ENCODE assay signal across 8 cellular contexts in the genomic region with DNA sequence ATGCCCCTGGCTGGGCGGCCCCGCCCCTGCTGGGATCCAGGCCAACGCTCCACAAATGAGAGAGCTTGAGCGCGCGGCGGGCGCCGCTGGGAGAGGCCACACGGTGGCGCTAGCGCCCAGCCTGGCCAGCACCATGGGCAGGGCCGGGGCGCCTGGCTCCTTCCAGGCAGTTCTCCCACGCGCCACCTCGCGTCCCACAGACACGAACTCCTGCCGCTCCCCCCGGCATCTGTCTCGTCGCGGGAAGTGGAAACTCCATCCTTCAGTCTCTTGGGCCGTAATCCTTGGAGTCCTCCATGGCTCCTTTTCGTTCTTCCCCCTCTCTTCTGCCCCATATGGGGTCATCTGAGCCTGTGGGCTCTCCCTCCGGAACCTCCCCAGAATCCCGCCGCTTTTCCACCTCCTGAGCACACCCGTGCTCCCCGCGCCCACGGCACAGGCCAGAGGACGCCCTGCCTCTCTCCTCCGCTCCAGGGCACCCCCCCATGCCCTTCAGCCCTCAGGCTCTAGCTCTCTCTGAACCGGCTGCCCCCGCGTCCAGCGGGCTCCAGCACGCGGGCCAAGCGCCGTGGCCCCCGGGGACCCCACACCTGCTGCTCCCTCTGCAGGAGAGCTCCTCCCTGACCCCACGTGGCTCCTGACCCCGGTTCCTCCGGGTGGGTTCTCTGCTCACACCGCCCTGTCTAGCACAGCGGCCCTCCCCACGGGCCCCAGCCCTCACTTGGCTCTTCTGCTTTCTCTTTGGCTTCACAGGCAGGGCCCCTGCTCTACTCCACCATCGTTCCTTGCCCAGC. TPM values are rescaled to one million over a fixed set of nuclear protein-coding genes. Genes with fewer than 3 reads are reported as not detected.
DNase-seq lines count a peak whose midpoint lies in the region; ATAC-seq, FAIRE-seq and TF ChIP-seq lines count a peak whose summit lies in the region.

No MANE protein-coding gene starts in this region.

- H3K36me3 ChIP-seq in endodermal cell (ENCODE audit: control insufficient read depth, insufficient read depth, low read length), result no peaks in the 10 kb centered on the region

- H3K27ac ChIP-seq in 22Rv1 (peak overlapping the region; percentile 89), endodermal cell (ENCODE audit: low read depth, low read length) (no peak overlapping the region)

- no peak overlapping the region for H3K9ac ChIP-seq in endodermal cell (ENCODE audit: extremely low read depth, low read length, poor library complexity, severe bottlenecking)

- H3K9me3 ChIP-seq in endodermal cell (ENCODE audit: control insufficient read depth, low read length), result no peaks in the 10 kb centered on the region

- H3K4me3 ChIP-seq in endodermal cell (ENCODE audit: low read length), result no peak overlapping the region

- peaks cover 12% of the 10 kb centered on the region for H3K27me3 Mint-ChIP-seq in endodermal cell (ENCODE audit: insufficient read depth)

- peak; percentile 63 for ATAC-seq in HG03442 (IDR thresholded peaks at IDR 0.05; ENCODE audit: unreplicated experiment)

- no peaks in the 10 kb centered on the region for H3K36me3 Mint-ChIP-seq in endodermal cell (ENCODE audit: low read depth)

- no peak overlapping the region for H3K27ac Mint-ChIP-seq in endodermal cell

- H3K4me3 Mint-ChIP-seq in endodermal cell, result peak overlapping the region; percentile 49

- H3K27me3 ChIP-seq in endodermal cell (ENCODE audit: control insufficient read depth, insufficient read depth, low read length, poor library complexity, severe bottlenecking), result no peaks in the 10 kb centered on the region

- TF ChIP-seq CTCF in 22Rv1 (IDR thresholded peaks at IDR 0.05) (peak; percentile 95), endodermal cell (conservative IDR thresholded peaks at IDR 0.05) (peak; percentile 92)

- FAIRE-seq in GM18507 (lab: Jason Lieb, UNC), result peak; percentile 73

- H3K4me1 Mint-ChIP-seq in endodermal cell, result no peaks in the 10 kb centered on the region

- no peaks in the 10 kb centered on the region for H3K9me3 Mint-ChIP-seq in endodermal cell

- H3K4me1 ChIP-seq in endodermal cell (ENCODE audit: control insufficient read depth, insufficient read depth, low read length), result no peaks in the 10 kb centered on the region

- WGBS in endodermal cell (ENCODE audit: insufficient coverage in 1 of 2, insufficient read length in 1 of 2), 2 experiments, result 28 to 32% methylated on average over 34 to 51 of the region's 51 CpGs

- peak; percentile 89 for DNase-seq in GM18507 (ENCODE audit: extremely low spot score, insufficient read length, low read depth)
- peak; percentile 91 for DNase-seq in NCI-H82 (lab: John Stamatoyannopoulos, UW)
- peak; percentile 20 to 30 for DNase-seq in activated CD8-positive, alpha-beta memory T cell treated with anti-CD3 and anti-CD28 coated beads for 4 hours (ENCODE audit: low read depth in 2 of 2)
- peak; percentile 98 for DNase-seq in endodermal cell
- DNase-seq in mesenteric fat pad (ENCODE audit: low spot score), result peak; percentile 97
- peak; percentile 20 for DNase-seq in stimulated activated CD8-positive, alpha-beta memory T cell treated with anti-CD3 and anti-CD28 coated beads, Interleukin-12 subunit alpha, Interleukin-12 subunit beta, amount 100 ng/mL, for 1 hour (ENCODE audit: low read depth)

RNA-seq across cellular contexts. Expression of a gene that starts 31.9 kb away (rescaled TPM):
- not detected for total RNA-seq in endodermal cell
- 0.18 TPM for polyA plus RNA-seq in endodermal cell (2013, experiment 1 of 2)
- polyA plus RNA-seq in endodermal cell (2013, experiment 2 of 2), result not detected
- not detected for total RNA-seq in mesenteric fat pad

Comparison
In these comparisons a context has a peak if more than half of its experiments do, and no peak if none do; other contexts are left out.
1. DNase-seq: peak in every context shown above with its lines; median percentile 98 in endodermal cell; 97 in mesenteric fat pad; 91 in NCI-H82; 89 in GM18507; 25 in activated CD8-positive, alpha-beta memory T cell treated with anti-CD3 and anti-CD28 coated beads for 4 hours; 20 in stimulated activated CD8-positive, alpha-beta memory T cell treated with anti-CD3 and anti-CD28 coated beads, Interleukin-12 subunit alpha, Interleukin-12 subunit beta, amount 100 ng/mL, for 1 hour.